ENCODE assay signal across 1 cellular context in the genomic region with DNA sequence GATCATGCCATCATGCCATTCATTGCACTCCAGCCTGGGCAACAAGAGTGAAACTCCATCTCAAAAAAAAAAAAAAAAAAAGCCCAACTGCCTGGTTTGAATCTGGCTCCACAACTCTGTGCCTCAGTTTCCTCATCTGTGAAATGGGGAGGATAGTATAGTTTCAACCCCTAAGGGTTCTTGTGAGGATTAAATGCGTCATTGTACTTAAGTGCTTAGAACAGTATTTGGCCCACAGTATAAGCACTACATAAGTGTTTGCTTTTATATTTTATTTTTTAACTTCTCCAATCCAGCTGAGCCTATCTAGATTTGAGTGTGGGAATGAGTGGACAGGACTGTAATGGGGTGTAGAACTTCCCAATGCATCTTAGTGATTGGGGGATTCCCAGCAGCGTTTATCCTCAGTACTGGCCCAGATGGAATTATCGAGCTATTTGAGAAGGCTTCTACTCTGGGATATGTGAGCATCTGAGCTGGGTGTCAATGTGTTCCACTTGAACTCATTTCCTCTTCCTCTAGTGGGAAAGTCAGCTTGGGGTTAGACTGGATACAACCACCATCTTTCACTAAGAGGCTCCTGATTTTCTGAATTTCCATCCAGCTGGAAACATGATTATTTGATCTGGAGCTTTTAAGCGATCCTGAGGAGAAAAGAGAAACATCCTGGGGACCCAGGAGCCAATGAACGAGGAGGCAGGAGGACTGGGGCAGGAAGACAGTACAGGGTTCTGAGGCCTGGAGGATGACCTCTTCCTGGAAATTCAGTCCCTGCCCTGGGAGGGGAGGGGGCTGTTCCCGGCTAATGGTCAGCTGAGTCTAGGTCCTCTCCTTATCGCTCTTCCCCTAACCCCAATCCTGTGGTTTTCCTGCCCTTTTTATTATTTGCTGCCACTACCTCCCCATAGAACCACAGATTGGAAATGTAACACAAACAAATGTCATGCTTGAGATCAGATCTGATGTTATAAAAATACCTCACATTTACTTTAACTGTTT.
A peak's percentile ranks its signal among the peaks of the same experiment; 100 is the strongest.
TF ChIP-seq lines count a peak whose summit lies in the region.

No MANE protein-coding gene starts in this region.

TF ChIP-seq in endothelial cell of umbilical vein, 7 proteins besides CTCF, POLR2A, EP300 and RAD21:
- TF ChIP-seq JUN (IDR thresholded peaks at IDR 0.05; ENCODE audit: borderline replicate concordance, insufficient read depth, insufficient read length, low read depth) (no peak), POLR2AphosphoS5 (IDR thresholded peaks at IDR 0.05; ENCODE audit: insufficient read depth, low read depth, low read length) (no peak), GATA2 (IDR thresholded peaks at IDR 0.05; ENCODE audit: insufficient read depth, insufficient read length, low read depth, low read length) (peak; percentile 18), FOS (IDR thresholded peaks at IDR 0.05; ENCODE audit: borderline replicate concordance, insufficient read depth, low read length) (no peak), MYC (IDR thresholded peaks at IDR 0.05; ENCODE audit: low read depth, low read length) (no peak)
